1 cellular context compared by ENCODE assay signal in the genomic region with DNA sequence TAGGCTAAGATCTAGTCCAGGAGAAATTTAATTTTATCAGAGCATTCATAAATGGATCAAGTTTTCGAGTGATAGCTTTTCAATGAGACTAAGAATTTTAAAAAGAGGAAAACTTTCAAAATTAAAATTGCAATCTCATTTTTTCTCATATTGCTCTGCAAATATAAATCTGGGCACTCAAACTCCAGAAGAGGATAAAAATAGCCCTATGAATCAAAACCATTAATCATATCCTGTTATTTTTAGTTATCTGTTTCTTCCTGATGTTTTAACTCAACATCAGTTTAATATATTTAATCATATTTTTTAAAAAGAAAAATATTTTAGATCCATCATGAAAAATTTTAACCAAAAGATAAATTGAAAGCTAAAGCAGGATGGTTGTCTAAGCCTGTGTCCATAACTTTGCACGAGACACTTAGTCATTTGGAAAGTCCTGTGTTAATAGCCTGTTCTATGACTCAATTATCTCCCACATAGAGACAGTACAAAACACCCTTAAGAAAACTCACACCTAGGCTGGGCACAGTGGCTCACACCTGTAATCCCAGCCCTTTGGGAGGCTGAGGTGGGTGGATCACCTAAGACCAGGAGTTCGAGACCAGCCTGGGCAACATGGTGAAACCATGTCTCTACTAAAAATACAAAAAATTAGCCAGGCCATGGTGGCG.
TF ChIP-seq lines count a peak whose summit lies in the region.

No MANE protein-coding gene starts in this region.

TF ChIP-seq in HCT116, 20 proteins besides CTCF, POLR2A, EP300 and RAD21 (continued from another document):
- TF ChIP-seq, protein P1, sequence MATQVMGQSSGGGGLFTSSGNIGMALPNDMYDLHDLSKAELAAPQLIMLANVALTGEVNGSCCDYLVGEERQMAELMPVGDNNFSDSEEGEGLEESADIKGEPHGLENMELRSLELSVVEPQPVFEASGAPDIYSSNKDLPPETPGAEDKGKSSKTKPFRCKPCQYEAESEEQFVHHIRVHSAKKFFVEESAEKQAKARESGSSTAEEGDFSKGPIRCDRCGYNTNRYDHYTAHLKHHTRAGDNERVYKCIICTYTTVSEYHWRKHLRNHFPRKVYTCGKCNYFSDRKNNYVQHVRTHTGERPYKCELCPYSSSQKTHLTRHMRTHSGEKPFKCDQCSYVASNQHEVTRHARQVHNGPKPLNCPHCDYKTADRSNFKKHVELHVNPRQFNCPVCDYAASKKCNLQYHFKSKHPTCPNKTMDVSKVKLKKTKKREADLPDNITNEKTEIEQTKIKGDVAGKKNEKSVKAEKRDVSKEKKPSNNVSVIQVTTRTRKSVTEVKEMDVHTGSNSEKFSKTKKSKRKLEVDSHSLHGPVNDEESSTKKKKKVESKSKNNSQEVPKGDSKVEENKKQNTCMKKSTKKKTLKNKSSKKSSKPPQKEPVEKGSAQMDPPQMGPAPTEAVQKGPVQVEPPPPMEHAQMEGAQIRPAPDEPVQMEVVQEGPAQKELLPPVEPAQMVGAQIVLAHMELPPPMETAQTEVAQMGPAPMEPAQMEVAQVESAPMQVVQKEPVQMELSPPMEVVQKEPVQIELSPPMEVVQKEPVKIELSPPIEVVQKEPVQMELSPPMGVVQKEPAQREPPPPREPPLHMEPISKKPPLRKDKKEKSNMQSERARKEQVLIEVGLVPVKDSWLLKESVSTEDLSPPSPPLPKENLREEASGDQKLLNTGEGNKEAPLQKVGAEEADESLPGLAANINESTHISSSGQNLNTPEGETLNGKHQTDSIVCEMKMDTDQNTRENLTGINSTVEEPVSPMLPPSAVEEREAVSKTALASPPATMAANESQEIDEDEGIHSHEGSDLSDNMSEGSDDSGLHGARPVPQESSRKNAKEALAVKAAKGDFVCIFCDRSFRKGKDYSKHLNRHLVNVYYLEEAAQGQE (IDR thresholded peaks at IDR 0.05; ENCODE audit: low read depth) = no peak
- TF ChIP-seq ZNF274 (IDR thresholded peaks at IDR 0.05; ENCODE audit: low read depth, low read length) (no peak), SP1 (IDR thresholded peaks at IDR 0.05; ENCODE audit: low read depth) (no peak), JUND (IDR thresholded peaks at IDR 0.05) (peak; percentile 52), CEBPB (IDR thresholded peaks at IDR 0.05; ENCODE audit: low read depth) (peak; percentile 51), EGR1 (IDR thresholded peaks at IDR 0.05; ENCODE audit: low read depth) (peak; percentile 24; the same call in 1 of the 2 replicates), YY1 (IDR thresholded peaks at IDR 0.05; ENCODE audit: extremely low read depth, insufficient replicate concordance, low read depth, low read length) (no peak), ZFX (IDR thresholded peaks at IDR 0.05) (no peak), EZH2 (IDR thresholded peaks at IDR 0.05) (no peak), EZH2phosphoT487 (IDR thresholded peaks at IDR 0.05; ENCODE audit: borderline replicate concordance) (no peak), SRF (IDR thresholded peaks at IDR 0.05; ENCODE audit: low read depth) (no peak), SIN3A (IDR thresholded peaks at IDR 0.05; ENCODE audit: low read depth) (no peak), CBX3 (IDR thresholded peaks at IDR 0.05; ENCODE audit: low read depth) (peak; percentile 65; the same call in 1 of the 2 replicates), FOSL1 (IDR thresholded peaks at IDR 0.05; ENCODE audit: low read depth) (peak; percentile 63)
- TF ChIP-seq, protein P2, sequence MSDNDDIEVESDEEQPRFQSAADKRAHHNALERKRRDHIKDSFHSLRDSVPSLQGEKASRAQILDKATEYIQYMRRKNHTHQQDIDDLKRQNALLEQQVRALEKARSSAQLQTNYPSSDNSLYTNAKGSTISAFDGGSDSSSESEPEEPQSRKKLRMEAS (IDR thresholded peaks at IDR 0.05) = 0 out of 2 replicates have a peak, but pooled peaks have one; percentile 37
- TF ChIP-seq, protein P3, sequence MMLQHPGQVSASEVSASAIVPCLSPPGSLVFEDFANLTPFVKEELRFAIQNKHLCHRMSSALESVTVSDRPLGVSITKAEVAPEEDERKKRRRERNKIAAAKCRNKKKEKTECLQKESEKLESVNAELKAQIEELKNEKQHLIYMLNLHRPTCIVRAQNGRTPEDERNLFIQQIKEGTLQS (IDR thresholded peaks at IDR 0.05) = no peak
- TF ChIP-seq, protein P4, sequence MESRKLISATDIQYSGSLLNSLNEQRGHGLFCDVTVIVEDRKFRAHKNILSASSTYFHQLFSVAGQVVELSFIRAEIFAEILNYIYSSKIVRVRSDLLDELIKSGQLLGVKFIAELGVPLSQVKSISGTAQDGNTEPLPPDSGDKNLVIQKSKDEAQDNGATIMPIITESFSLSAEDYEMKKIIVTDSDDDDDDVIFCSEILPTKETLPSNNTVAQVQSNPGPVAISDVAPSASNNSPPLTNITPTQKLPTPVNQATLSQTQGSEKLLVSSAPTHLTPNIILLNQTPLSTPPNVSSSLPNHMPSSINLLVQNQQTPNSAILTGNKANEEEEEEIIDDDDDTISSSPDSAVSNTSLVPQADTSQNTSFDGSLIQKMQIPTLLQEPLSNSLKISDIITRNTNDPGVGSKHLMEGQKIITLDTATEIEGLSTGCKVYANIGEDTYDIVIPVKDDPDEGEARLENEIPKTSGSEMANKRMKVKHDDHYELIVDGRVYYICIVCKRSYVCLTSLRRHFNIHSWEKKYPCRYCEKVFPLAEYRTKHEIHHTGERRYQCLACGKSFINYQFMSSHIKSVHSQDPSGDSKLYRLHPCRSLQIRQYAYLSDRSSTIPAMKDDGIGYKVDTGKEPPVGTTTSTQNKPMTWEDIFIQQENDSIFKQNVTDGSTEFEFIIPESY (IDR thresholded peaks at IDR 0.05; ENCODE audit: extremely low read depth, insufficient replicate concordance, low read length) = no peak
